Comparison of ENCODE assay signal across 28 cellular contexts in genomic region chrX:108731144-108731543, GRCh38. TPM values are rescaled to one million over a fixed set of nuclear protein-coding genes. Genes with fewer than 3 reads are reported as not detected.
"Had no signal": no experiment of that assay in that cellular context is flagged by ENCODE, and none has a peak within 500 bp of the region (broad histone marks: within the 10 kb centered on the region; RNA-seq: fewer than 3 reads in every experiment).

No MANE protein-coding gene starts in this region.

- H3K27ac ChIP-seq: coronary artery, heart right ventricle, right lobe of liver, suprapubic skin, transverse colon, vagina had no signal

- H3K4me1 ChIP-seq: right lobe of liver, vagina had no signal

- DNase-seq: activated CD4-positive, alpha-beta T cell treated with anti-CD3 and anti-CD28 coated beads for 4 hours; activated CD4-positive, alpha-beta T cell treated with anti-CD3 and anti-CD28 coated beads, Interleukin-2, amount 50 U/mL, for 48 hours; activated CD4-positive, CD25-positive, alpha-beta regulatory T cell; activated CD8-positive, alpha-beta memory T cell treated with anti-CD3 and anti-CD28 coated beads, Interleukin-2, amount 50 U/mL, for 48 hours; activated naive CD4-positive, alpha-beta T cell treated with Interleukin-2 at 50 U/mL for 16 hours; activated naive CD8-positive, alpha-beta T cell treated with anti-CD3 and anti-CD28 coated beads for 36 hours; activated T-cell treated with anti-CD3 and anti-CD28 coated beads, Interleukin-2, amount 50 U/mL, for 4 hours; amniotic stem cell; cerebellar nuclear complex; heart right ventricle; left ventricle myocardium superior; mammary epithelial cell; midbrain; occipital lobe; right lobe of liver; stimulated activated CD4-positive, alpha-beta T cell treated with anti-CD3 and anti-CD28 coated beads, Interleukin-2, amount 100 ng/mL, for 24 hours; stimulated activated naive CD8-positive, alpha-beta T cell treated with anti-CD3 and anti-CD28 coated beads, Interleukin-15, amount 100 ng/mL, for 72 hours; transverse colon had no signal

- H3K36me3 ChIP-seq: heart right ventricle, right lobe of liver, suprapubic skin, transverse colon, vagina had no signal

- H3K4me3 ChIP-seq: coronary artery, heart right ventricle, right lobe of liver, suprapubic skin, transverse colon, vagina had no signal

- H3K9me3 ChIP-seq: heart right ventricle, right lobe of liver, suprapubic skin, transverse colon, vagina had no signal

- ATAC-seq: activated T-cell treated with anti-CD3 and anti-CD28 coated beads, Interleukin-2, amount 50 U/mL, for 4 hours; heart right ventricle; left ventricle myocardium superior; natural killer cell treated with Interleukin-12 subunit alpha and Interleukin-12 subunit beta and Interleukin-15 and Interleukin-18, amount 100 ng/mL, for 72 hours; right lobe of liver; stimulated activated effector memory CD8-positive, alpha-beta T cell treated with anti-CD3 and anti-CD28 coated beads, Interleukin-12 subunit alpha, Interleukin-12 subunit beta, amount 100 ng/mL, for 72 hours; stimulated activated naive CD8-positive, alpha-beta T cell treated with anti-CD3 and anti-CD28 coated beads, Interleukin-15, amount 100 ng/mL, for 72 hours had no signal

RNA-seq across cellular contexts. Expression of gene IRS4, which starts 5.2 kb away (rescaled TPM):
- total RNA-seq: activated CD8-positive, alpha-beta memory T cell treated with anti-CD3 and anti-CD28 coated beads for 36 hours; activated naive CD8-positive, alpha-beta T cell treated with anti-CD3 and anti-CD28 coated beads for 36 hours; activated T-cell treated with anti-CD3 and anti-CD28 coated beads, Interleukin-2, amount 50 U/mL, for 4 hours; activated T-helper 2 cell treated with anti-CD3 and anti-CD28 coated beads, Interferon-gamma antibody, Interleukin-2, Interleukin-4, amounts not matched to agents 10 μg/mL and 5 μg/mL and 100 μg/mL, durations not matched to agents 14 hours and 24 hours and 36 hours; bronchial epithelial cell; epithelial cell of proximal tubule; fibroblast of villous mesenchyme; heart right ventricle; left ventricle myocardium superior; mammary epithelial cell; natural killer cell treated with Interleukin-12 subunit alpha and Interleukin-12 subunit beta and Interleukin-15 and Interleukin-18, amount 100 ng/mL, for 72 hours; right lobe of liver; transverse colon had no signal
